Comparison of ENCODE assay signal across 1 cellular context in the genomic region with DNA sequence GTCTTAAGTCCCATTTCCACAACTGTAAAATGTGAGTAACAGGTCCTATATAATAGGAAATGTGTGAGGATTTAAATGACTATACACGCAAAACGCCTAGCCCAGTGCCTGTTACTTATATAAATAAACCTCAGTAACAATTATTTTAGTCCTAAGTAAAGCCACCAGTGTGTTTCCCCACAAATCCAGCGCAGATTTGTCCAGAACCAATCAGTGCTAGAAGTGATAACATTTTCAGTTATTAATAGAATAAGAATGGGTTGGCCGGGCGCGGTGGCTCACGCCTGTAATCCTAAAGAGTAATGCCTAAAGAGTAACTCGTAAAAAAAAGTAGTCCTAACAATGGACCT.
TF ChIP-seq lines count a peak whose summit lies in the region.

No MANE protein-coding gene starts in this region.

TF ChIP-seq in K562, 482 proteins besides CTCF, POLR2A, EP300 and RAD21:
- 0 out of 2 replicates have a peak, but pooled peaks have one; percentile 38 for TF ChIP-seq MEF2A (IDR thresholded peaks at IDR 0.05; ENCODE audit: control insufficient read depth, low read depth, low read length)
- TF ChIP-seq ZNF41 (CRISPR knock-in tag; conservative IDR thresholded peaks at IDR 0.05), result no peak
- no peak for TF ChIP-seq NFRKB (IDR thresholded peaks at IDR 0.05; ENCODE audit: low read depth)
- no peak for TF ChIP-seq LCOR (CRISPR knock-in tag; IDR thresholded peaks at IDR 0.05)
- no peak for TF ChIP-seq RFX5 (IDR thresholded peaks at IDR 0.05; ENCODE audit: low read depth, low read length)
- peak; percentile 79 to 83 for TF ChIP-seq KDM1A (IDR thresholded peaks at IDR 0.05)
